ENCODE assay signal across 22 cellular contexts in the genomic region with DNA sequence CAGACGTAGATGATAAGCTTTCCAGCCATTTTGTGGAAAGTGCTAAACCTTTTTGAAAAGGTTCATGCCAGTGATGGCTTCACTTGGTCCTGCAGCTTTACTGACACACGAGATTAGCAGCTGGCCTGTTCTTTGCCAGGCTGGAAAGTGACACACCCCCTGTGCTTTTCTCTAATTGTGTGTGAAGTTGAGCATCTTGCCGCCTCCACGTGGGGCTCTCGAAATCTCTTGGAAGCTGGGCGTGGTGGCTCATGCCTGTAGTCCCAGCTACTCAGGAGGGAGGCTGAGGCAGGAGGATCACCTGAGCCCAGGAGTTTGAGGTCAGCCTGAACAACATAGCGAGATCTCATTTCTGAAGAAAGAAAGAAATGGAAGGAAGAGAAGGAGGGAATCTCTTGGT.
"Had no signal": no experiment of that assay in that cellular context is flagged by ENCODE, and none has a peak within 500 bp of the region (broad histone marks: within the 10 kb centered on the region; RNA-seq: fewer than 3 reads in every experiment).

No MANE protein-coding gene starts in this region.

- H3K36me3 ChIP-seq: ovary had no signal

- H3K4me3 ChIP-seq: ovary, psoas muscle, stomach, suprapubic skin, tibial nerve had no signal

- H3K27ac ChIP-seq: neutrophil, ovary, psoas muscle, stomach, suprapubic skin, tibial nerve, WERI-Rb-1 had no signal

- H3K9me3 ChIP-seq: neutrophil, ovary, psoas muscle, stomach, suprapubic skin, tibial nerve had no signal

- H3K4me1 Mint-ChIP-seq: activated naive CD8-positive, alpha-beta T cell treated with anti-CD3 and anti-CD28 coated beads, Interleukin-2, amount 10 ng/mL, durations not matched to agents 7 days and 5 days; nephron; T-cell had no signal

- H3K4me1 ChIP-seq: psoas muscle, suprapubic skin, tibial nerve had no signal

- DNase-seq: activated CD4-positive, alpha-beta T cell treated with anti-CD3 and anti-CD28 coated beads for 1 hour; activated CD4-positive, alpha-beta T cell treated with anti-CD3 and anti-CD28 coated beads, Interleukin-2, amount 50 U/mL, for 1 hour; activated CD8-positive, alpha-beta T cell treated with anti-CD3 and anti-CD28 coated beads, Interleukin-2, amount 10 ng/mL, durations not matched to agents 7 days and 5 days; activated naive CD4-positive, alpha-beta T cell; activated naive CD8-positive, alpha-beta T cell treated with anti-CD3 and anti-CD28 coated beads, Interleukin-2, amount 10 ng/mL, durations not matched to agents 7 days and 5 days; amniotic stem cell; effector memory CD4-positive, alpha-beta T cell; foreskin melanocyte; head of caudate nucleus; hypothalamus; left cardiac atrium; ovary; psoas muscle; right cardiac atrium; stomach; T-cell; WERI-Rb-1 had no signal

- H3K27ac Mint-ChIP-seq: activated CD8-positive, alpha-beta T cell treated with anti-CD3 and anti-CD28 coated beads, Interleukin-2, amount 10 ng/mL, durations not matched to agents 7 days and 5 days; activated naive CD8-positive, alpha-beta T cell treated with anti-CD3 and anti-CD28 coated beads, Interleukin-2, amount 10 ng/mL, durations not matched to agents 7 days and 5 days; activated T-helper 2 cell treated with anti-CD3 and anti-CD28 coated beads, Interferon-gamma antibody, Interleukin-2, Interleukin-4, amounts not matched to agents 10 μg/mL and 5 μg/mL and 100 μg/mL, durations not matched to agents 14 hours and 24 hours and 36 hours; nephron; T-cell had no signal

- H3K9me3 Mint-ChIP-seq: activated naive CD8-positive, alpha-beta T cell treated with anti-CD3 and anti-CD28 coated beads, Interleukin-2, amount 10 ng/mL, durations not matched to agents 7 days and 5 days; activated T-helper 2 cell treated with anti-CD3 and anti-CD28 coated beads, Interferon-gamma antibody, Interleukin-2, Interleukin-4, amounts not matched to agents 10 μg/mL and 5 μg/mL and 100 μg/mL, durations not matched to agents 14 hours and 24 hours and 36 hours; nephron; T-cell had no signal

- H3K27me3 Mint-ChIP-seq: activated naive CD8-positive, alpha-beta T cell treated with anti-CD3 and anti-CD28 coated beads, Interleukin-2, amount 10 ng/mL, durations not matched to agents 7 days and 5 days; T-cell had no signal

- ATAC-seq: activated CD8-positive, alpha-beta T cell treated with anti-CD3 and anti-CD28 coated beads, Interleukin-2, amount 10 ng/mL, durations not matched to agents 7 days and 5 days; left cardiac atrium; right cardiac atrium; T-cell had no signal

- H3K27me3 ChIP-seq: neutrophil, ovary, stomach, suprapubic skin, tibial nerve had no signal

- H3K4me3 Mint-ChIP-seq: activated CD8-positive, alpha-beta T cell treated with anti-CD3 and anti-CD28 coated beads, Interleukin-2, amount 10 ng/mL, durations not matched to agents 7 days and 5 days; activated naive CD8-positive, alpha-beta T cell treated with anti-CD3 and anti-CD28 coated beads, Interleukin-2, amount 10 ng/mL, durations not matched to agents 7 days and 5 days; nephron; T-cell had no signal
